ENCODE assay signal across 18 cellular contexts in the genomic region with DNA sequence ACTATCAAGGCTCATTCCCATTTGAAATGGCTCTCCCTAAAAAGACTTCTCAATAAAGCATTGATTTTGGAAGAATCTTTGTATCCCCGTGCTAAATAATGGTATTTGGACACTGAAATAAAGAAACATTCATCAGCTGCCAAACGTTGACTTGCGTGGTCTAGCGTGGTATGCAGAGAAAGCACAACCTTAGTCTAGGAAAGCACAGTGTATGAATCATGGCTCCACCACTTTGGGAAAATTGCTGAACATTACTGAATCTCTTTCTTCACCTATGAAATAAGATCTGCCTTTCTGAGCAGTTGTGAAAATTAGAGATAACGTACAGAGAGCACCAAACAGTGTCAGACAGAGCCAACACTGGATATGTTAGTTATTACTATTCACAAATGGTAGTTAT.
"Had no signal": no experiment of that assay in that cellular context is flagged by ENCODE, and none has a peak within 500 bp of the region (broad histone marks: within the 10 kb centered on the region; RNA-seq: fewer than 3 reads in every experiment).

No MANE protein-coding gene starts in this region.

- H3K27me3 ChIP-seq: colonic mucosa, right atrium auricular region, transverse colon had no signal

- H3K27me3 Mint-ChIP-seq: activated CD4-positive, alpha-beta T cell treated with anti-CD3 and anti-CD28 coated beads, Interleukin-2, amount 10 ng/mL, durations not matched to agents 7 days and 5 days; activated naive CD8-positive, alpha-beta T cell treated with anti-CD3 and anti-CD28 coated beads, Interleukin-2, amount 10 ng/mL, durations not matched to agents 7 days and 5 days had no signal

- H3K36me3 ChIP-seq: colonic mucosa, right atrium auricular region, transverse colon had no signal

- H3K4me1 ChIP-seq: colonic mucosa, right atrium auricular region, transverse colon had no signal

- H3K36me3 Mint-ChIP-seq: activated naive CD8-positive, alpha-beta T cell treated with anti-CD3 and anti-CD28 coated beads, Interleukin-2, amount 10 ng/mL, durations not matched to agents 7 days and 5 days had no signal

- H3K27ac Mint-ChIP-seq: activated CD4-positive, alpha-beta T cell treated with anti-CD3 and anti-CD28 coated beads, Interleukin-2, amount 10 ng/mL, durations not matched to agents 7 days and 5 days; activated naive CD8-positive, alpha-beta T cell treated with anti-CD3 and anti-CD28 coated beads, Interleukin-2, amount 10 ng/mL, durations not matched to agents 7 days and 5 days; activated T-helper 1 cell treated with anti-CD3 and anti-CD28 coated beads, Interleukin-12 subunit alpha, Interleukin-12 subunit beta, Interleukin-2, Interleukin-4 antibody, amounts not matched to agents 30 ng/mL and 10 ng/mL and 1 ng/mL, durations not matched to agents 14 hours and 24 hours and 36 hours; nephron progenitor cell; progenitor cell of endocrine pancreas; T-helper 2 cell treated with Interferon-gamma antibody and Interleukin-4, amounts not matched to agents 5 μg/mL and 100 μg/mL, for 36 hours had no signal

- H3K9me3 ChIP-seq: colonic mucosa, right atrium auricular region, transverse colon had no signal

- H3K4me1 Mint-ChIP-seq: activated CD4-positive, alpha-beta T cell treated with anti-CD3 and anti-CD28 coated beads, Interleukin-2, amount 10 ng/mL, durations not matched to agents 7 days and 5 days; activated naive CD8-positive, alpha-beta T cell treated with anti-CD3 and anti-CD28 coated beads, Interleukin-2, amount 10 ng/mL, durations not matched to agents 7 days and 5 days had no signal

- H3K27ac ChIP-seq: colonic mucosa, right atrium auricular region, transverse colon had no signal

- H3K4me3 ChIP-seq: colonic mucosa, right atrium auricular region, transverse colon had no signal

- H3K9me3 Mint-ChIP-seq: activated CD4-positive, alpha-beta T cell treated with anti-CD3 and anti-CD28 coated beads, Interleukin-2, amount 10 ng/mL, durations not matched to agents 7 days and 5 days; activated naive CD8-positive, alpha-beta T cell treated with anti-CD3 and anti-CD28 coated beads, Interleukin-2, amount 10 ng/mL, durations not matched to agents 7 days and 5 days; activated T-helper 1 cell treated with anti-CD3 and anti-CD28 coated beads, Interleukin-12 subunit alpha, Interleukin-12 subunit beta, Interleukin-2, Interleukin-4 antibody, amounts not matched to agents 30 ng/mL and 10 ng/mL and 1 ng/mL, durations not matched to agents 14 hours and 24 hours and 36 hours; T-helper 2 cell treated with Interferon-gamma antibody and Interleukin-4, amounts not matched to agents 5 μg/mL and 100 μg/mL, for 36 hours had no signal

- DNase-seq: activated CD4-positive, alpha-beta T cell treated with anti-CD3 and anti-CD28 coated beads, Interleukin-2, amount 10 ng/mL, durations not matched to agents 7 days and 5 days; activated CD8-positive, alpha-beta memory T cell treated with anti-CD3 and anti-CD28 coated beads for 24 hours; activated naive CD8-positive, alpha-beta T cell treated with anti-CD3 and anti-CD28 coated beads, Interleukin-2, amount 10 ng/mL, durations not matched to agents 7 days and 5 days; colonic mucosa; hypothalamus; mesendoderm; nephron progenitor cell; occipital lobe; small intestine; stimulated activated CD4-positive, alpha-beta T cell treated with anti-CD3 and anti-CD28 coated beads, Interleukin-4, amount 100 ng/mL, for 4 hours; stimulated activated CD8-positive, alpha-beta memory T cell treated with anti-CD3 and anti-CD28 coated beads, Interleukin-4, amount 100 ng/mL, for 48 hours; stimulated activated naive CD4-positive, alpha-beta T cell treated with Interleukin-2 at 50 U/mL for 16 hours; substantia nigra; transverse colon had no signal

- H3K4me3 Mint-ChIP-seq: activated CD4-positive, alpha-beta T cell treated with anti-CD3 and anti-CD28 coated beads, Interleukin-2, amount 10 ng/mL, durations not matched to agents 7 days and 5 days; activated naive CD8-positive, alpha-beta T cell treated with anti-CD3 and anti-CD28 coated beads, Interleukin-2, amount 10 ng/mL, durations not matched to agents 7 days and 5 days; activated T-helper 1 cell treated with anti-CD3 and anti-CD28 coated beads, Interleukin-12 subunit alpha, Interleukin-12 subunit beta, Interleukin-2, Interleukin-4 antibody, amounts not matched to agents 30 ng/mL and 10 ng/mL and 1 ng/mL, durations not matched to agents 14 hours and 24 hours and 36 hours; nephron progenitor cell; T-helper 2 cell treated with Interferon-gamma antibody and Interleukin-4, amounts not matched to agents 5 μg/mL and 100 μg/mL, for 36 hours had no signal
